In the genomic region with DNA sequence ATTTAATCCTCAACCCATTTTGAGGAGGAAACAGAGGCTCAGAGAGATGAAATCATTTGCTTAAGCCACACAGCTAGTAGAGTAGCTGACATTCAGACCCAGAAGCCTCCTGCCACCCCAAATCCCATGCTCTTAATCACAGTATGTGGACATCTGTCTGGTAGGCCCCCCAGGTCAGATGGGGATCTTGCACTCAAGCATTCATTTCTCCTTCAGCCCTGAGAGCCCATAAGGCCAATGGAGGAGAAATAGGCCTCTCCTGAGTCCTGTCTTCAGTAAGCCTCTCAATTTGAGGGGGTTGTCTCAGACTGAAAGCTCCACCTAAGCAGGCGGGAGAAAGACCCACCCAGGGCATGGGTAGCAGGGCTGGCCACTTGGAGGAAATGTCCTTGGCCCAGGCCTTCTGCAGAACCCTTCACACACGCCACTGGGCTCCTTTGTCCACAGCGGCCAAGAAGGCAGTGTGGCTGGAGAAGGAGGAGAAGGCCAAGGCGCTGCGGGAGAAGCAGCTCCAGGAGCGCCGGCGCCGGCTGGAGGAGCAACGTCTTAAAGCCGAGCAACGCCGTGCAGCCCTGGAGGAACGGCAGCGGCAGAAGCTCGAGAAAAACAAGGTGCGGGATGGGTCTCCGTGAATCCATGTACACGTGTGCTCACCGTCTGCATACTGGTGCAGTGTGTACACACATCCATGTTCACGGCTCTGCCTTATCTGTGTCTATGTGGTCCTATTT, we compare ENCODE assay signal across 13 cellular contexts. TPM values are rescaled to one million over a fixed set of nuclear protein-coding genes. Genes with fewer than 3 reads are reported as not detected.
DNase-seq lines count a peak whose midpoint lies in the region; ATAC-seq and TF ChIP-seq lines count a peak whose summit lies in the region.
"Had no signal": no experiment of that assay in that cellular context is flagged by ENCODE, and none has a peak within 500 bp of the region (broad histone marks: within the 10 kb centered on the region; RNA-seq: fewer than 3 reads in every experiment).

No MANE protein-coding gene starts in this region.

- H3K9me3 Mint-ChIP-seq in activated CD4-positive, alpha-beta memory T cell treated with anti-CD3 and anti-CD28 coated beads for 36 hours, result no peaks in the 10 kb centered on the region
- no peaks in the 10 kb centered on the region for H3K9me3 Mint-ChIP-seq in activated CD4-positive, alpha-beta memory T cell treated with anti-CD3 and anti-CD28 coated beads, Interleukin-2, amount 10 ng/mL, durations not matched to agents 7 days and 5 days
- H3K9me3 Mint-ChIP-seq: brain; CD8-positive, alpha-beta T cell; naive B cell had no signal

- POLR2A ChIA-PET in activated CD4-positive, alpha-beta memory T cell treated with anti-CD3 and anti-CD28 coated beads for 36 hours (lab: Charles Lee), result no interaction called here
- POLR2A ChIA-PET in activated CD4-positive, alpha-beta memory T cell treated with anti-CD3 and anti-CD28 coated beads, Interleukin-2, amount 10 ng/mL, durations not matched to agents 7 days and 5 days (lab: Charles Lee), result interaction anchor here (0.6 to 4.1 kb wide), 5 partner anchors 8 to 39 kb away, joined by 3 to 12 read pairs (median 3); partner anchors contain the start of gene TRAPPC3
- POLR2A ChIA-PET in RWPE1 (lab: Yijun Ruan, JAX; ENCODE audit: low non-redundant PET), result no interaction called here

- DNase-seq in activated CD4-positive, alpha-beta memory T cell treated with anti-CD3 and anti-CD28 coated beads for 36 hours, result no peak
- DNase-seq in activated CD4-positive, alpha-beta memory T cell treated with anti-CD3 and anti-CD28 coated beads, Interleukin-2, amount 10 ng/mL, durations not matched to agents 7 days and 5 days, result no peak
- DNase-seq in RWPE1 (ENCODE audit: low spot score) (no peak), esophagus muscularis mucosa (ENCODE audit: extremely low spot score) (no peak), UCSD-AML1 (lab: John Stamatoyannopoulos, UW; ENCODE audit: unreplicated experiment) (no peak)
- DNase-seq: activated effector memory CD4-positive, alpha-beta T cell treated with Interleukin-2 at 50 U/mL for 16 hours; CD8-positive, alpha-beta T cell; naive B cell; NCI-H1930 had no signal

- ATAC-seq in GM18502 (IDR thresholded peaks at IDR 0.05; ENCODE audit: poor library complexity, unreplicated experiment), result no peak
- ATAC-seq in HG02870 (IDR thresholded peaks at IDR 0.05; ENCODE audit: unreplicated experiment), result no peak
- ATAC-seq: CD8-positive, alpha-beta T cell had no signal

- 90% methylated on average over 21 of the region's 21 CpGs for WGBS in esophagus muscularis mucosa

- no peak for TF ChIP-seq EP300 in esophagus muscularis mucosa (IDR thresholded peaks at IDR 0.05)

- intact Hi-C loops in activated CD4-positive, alpha-beta memory T cell treated with anti-CD3 and anti-CD28 coated beads for 36 hours (cut with micrococcal nuclease), result no loop called here
- intact Hi-C loops in esophagus muscularis mucosa (cut with DNase I), result no loop called here

- H3K36me3 ChIP-seq in esophagus muscularis mucosa (peaks cover 55 to 81% (median 75%) of the 10 kb centered on the region in 4 donors), skeletal muscle tissue (ENCODE audit: control insufficient read depth in 3 of 3, insufficient read depth in 3 of 3, low read length in 3 of 3) (peaks cover 40 to 56% (median 45%) of the 10 kb centered on the region in 3 donors)

- CTCF ChIA-PET in activated CD4-positive, alpha-beta memory T cell treated with anti-CD3 and anti-CD28 coated beads for 36 hours (lab: Charles Lee), result interaction anchor here (1.6 to 3.0 kb wide), 2 partner anchors 22 to 23 kb away, joined by 6 to 10 read pairs; partner anchors contain the start of gene TRAPPC3
- CTCF ChIA-PET in activated CD4-positive, alpha-beta memory T cell treated with anti-CD3 and anti-CD28 coated beads, Interleukin-2, amount 10 ng/mL, durations not matched to agents 7 days and 5 days (lab: Charles Lee), result interaction anchor here (1.4 kb wide), 1 partner anchor 23 kb away, joined by 3 read pairs; the partner anchor contains the start of gene TRAPPC3
- CTCF ChIA-PET in RWPE1 (lab: Yijun Ruan, JAX), result interaction anchor here (0.7 to 1.4 kb wide), 2 partner anchors 22 to 185 kb away, joined by 4 to 9 read pairs; partner anchors contain the start of gene TRAPPC3

- peaks cover 26% of the 10 kb centered on the region for H3K36me3 Mint-ChIP-seq in activated CD4-positive, alpha-beta memory T cell treated with anti-CD3 and anti-CD28 coated beads for 36 hours
- peaks cover 55% of the 10 kb centered on the region for H3K36me3 Mint-ChIP-seq in activated CD4-positive, alpha-beta memory T cell treated with anti-CD3 and anti-CD28 coated beads, Interleukin-2, amount 10 ng/mL, durations not matched to agents 7 days and 5 days (ENCODE audit: low read depth)

- H3K4me1 Mint-ChIP-seq in activated CD4-positive, alpha-beta memory T cell treated with anti-CD3 and anti-CD28 coated beads for 36 hours (ENCODE audit: low read depth), result peaks cover 12% of the 10 kb centered on the region
- peaks cover 8% of the 10 kb centered on the region for H3K4me1 Mint-ChIP-seq in activated CD4-positive, alpha-beta memory T cell treated with anti-CD3 and anti-CD28 coated beads, Interleukin-2, amount 10 ng/mL, durations not matched to agents 7 days and 5 days

- H3K4me3 ChIP-seq in esophagus muscularis mucosa (no peak overlapping the region), skeletal muscle tissue (ENCODE audit: low read length in 3 of 3) (no peak overlapping the region)

- no peaks in the 10 kb centered on the region for H3K27me3 Mint-ChIP-seq in activated CD4-positive, alpha-beta memory T cell treated with anti-CD3 and anti-CD28 coated beads for 36 hours
- H3K27me3 Mint-ChIP-seq in activated CD4-positive, alpha-beta memory T cell treated with anti-CD3 and anti-CD28 coated beads, Interleukin-2, amount 10 ng/mL, durations not matched to agents 7 days and 5 days, result no peaks in the 10 kb centered on the region
- H3K27me3 Mint-ChIP-seq: brain, naive B cell had no signal

- H3K27ac ChIP-seq in RWPE1 (peak overlapping the region; percentile 95), esophagus muscularis mucosa (replicated peaks in 1 of 4) (peak overlapping the region; percentile 32 to 44 (median 37)), skeletal muscle tissue (ENCODE audit: low read depth, low read length) (peak overlapping the region; percentile 97)

- peak overlapping the region in 2 of 3 donors; percentile 44 to 58 for H3K9ac ChIP-seq in skeletal muscle tissue (ENCODE audit: low read depth in 1 of 3, low read length in 3 of 3)

- no peak overlapping the region for H3K4me3 Mint-ChIP-seq in activated CD4-positive, alpha-beta memory T cell treated with anti-CD3 and anti-CD28 coated beads for 36 hours
- no peak overlapping the region for H3K4me3 Mint-ChIP-seq in activated CD4-positive, alpha-beta memory T cell treated with anti-CD3 and anti-CD28 coated beads, Interleukin-2, amount 10 ng/mL, durations not matched to agents 7 days and 5 days
- H3K4me3 Mint-ChIP-seq: brain; CD8-positive, alpha-beta T cell; naive B cell had no signal

- no peak for TF ChIP-seq POLR2A in esophagus muscularis mucosa (IDR thresholded peaks at IDR 0.05; ENCODE audit: low read depth)

- TF ChIP-seq CTCF in RWPE1 (conservative IDR thresholded peaks at IDR 0.05; ENCODE audit: low read depth) (no peak), esophagus muscularis mucosa (IDR thresholded peaks at IDR 0.05) (no peak)

- H3K9me3 ChIP-seq in esophagus muscularis mucosa (no peaks in the 10 kb centered on the region), skeletal muscle tissue (ENCODE audit: control insufficient read depth in 3 of 3, low read length in 3 of 3) (no peaks in the 10 kb centered on the region)

- peak overlapping the region; percentile 68 for H3K27ac Mint-ChIP-seq in activated CD4-positive, alpha-beta memory T cell treated with anti-CD3 and anti-CD28 coated beads for 36 hours
- H3K27ac Mint-ChIP-seq in activated CD4-positive, alpha-beta memory T cell treated with anti-CD3 and anti-CD28 coated beads, Interleukin-2, amount 10 ng/mL, durations not matched to agents 7 days and 5 days, result no peak overlapping the region

- H3K27me3 ChIP-seq in esophagus muscularis mucosa, result no peaks in the 10 kb centered on the region
- no peaks in the 10 kb centered on the region for H3K27me3 ChIP-seq in skeletal muscle tissue (ENCODE audit: control insufficient read depth in 3 of 3, insufficient read depth in 3 of 3, low read length in 3 of 3)

- H3K4me1 ChIP-seq in esophagus muscularis mucosa (peaks cover 79 to 94% (median 85%) of the 10 kb centered on the region in 4 donors), skeletal muscle tissue (ENCODE audit: control insufficient read depth in 3 of 3, insufficient read depth in 3 of 3, low read length in 3 of 3) (peaks cover 80 to 89% (median 88%) of the 10 kb centered on the region in 3 donors)

RNA-seq across cellular contexts. Expression of gene MAP7D1, which starts 16.2 kb away (rescaled TPM):
- total RNA-seq in activated CD4-positive, alpha-beta memory T cell treated with anti-CD3 and anti-CD28 coated beads for 36 hours, result 100 to 1,000 TPM; 138 to 143 TPM
- 100 to 1,000 TPM; 215 to 221 TPM for total RNA-seq in activated CD4-positive, alpha-beta memory T cell treated with anti-CD3 and anti-CD28 coated beads, Interleukin-2, amount 10 ng/mL, durations not matched to agents 7 days and 5 days
- 100 to 1,000 TPM; 162 to 263 (median 225) TPM for total RNA-seq in esophagus muscularis mucosa
- 71.0 TPM for total RNA-seq in skeletal muscle tissue

RNA-seq across cellular contexts. Expression of gene TRAPPC3, which starts 22.9 kb away (rescaled TPM):
- 10 to 100 TPM; 56.7 to 56.8 TPM for total RNA-seq in activated CD4-positive, alpha-beta memory T cell treated with anti-CD3 and anti-CD28 coated beads for 36 hours
- 10 to 100 TPM; 57.2 to 58.4 TPM for total RNA-seq in activated CD4-positive, alpha-beta memory T cell treated with anti-CD3 and anti-CD28 coated beads, Interleukin-2, amount 10 ng/mL, durations not matched to agents 7 days and 5 days
- 100 to 1,000 TPM in 3 of 4 donors, 10 to 100 TPM in 1; 97.9 to 164 (median 122) TPM for total RNA-seq in esophagus muscularis mucosa
- 30.3 TPM for total RNA-seq in skeletal muscle tissue

RNA-seq across cellular contexts. Expression of gene COL8A2, which starts 47.2 kb away (rescaled TPM):
- not detected for total RNA-seq in activated CD4-positive, alpha-beta memory T cell treated with anti-CD3 and anti-CD28 coated beads for 36 hours
- total RNA-seq in activated CD4-positive, alpha-beta memory T cell treated with anti-CD3 and anti-CD28 coated beads, Interleukin-2, amount 10 ng/mL, durations not matched to agents 7 days and 5 days, result not detected
- total RNA-seq in esophagus muscularis mucosa, result 10 to 100 TPM; 20.7 to 57.4 (median 34.7) TPM
- 11.0 TPM for total RNA-seq in skeletal muscle tissue

RNA-seq across cellular contexts. Expression of gene THRAP3, which starts 52.1 kb away (rescaled TPM):
- 100 to 1,000 TPM; 135 to 138 TPM for total RNA-seq in activated CD4-positive, alpha-beta memory T cell treated with anti-CD3 and anti-CD28 coated beads for 36 hours
- 100 to 1,000 TPM; 128 to 133 TPM for total RNA-seq in activated CD4-positive, alpha-beta memory T cell treated with anti-CD3 and anti-CD28 coated beads, Interleukin-2, amount 10 ng/mL, durations not matched to agents 7 days and 5 days
- total RNA-seq in esophagus muscularis mucosa, result 100 to 1,000 TPM in 2 of 4 donors, 10 to 100 TPM in 2; 90.3 to 116 (median 104) TPM
- 51.7 TPM for total RNA-seq in skeletal muscle tissue

Comparison
In these comparisons a context has a peak if more than half of its experiments do, and no peak if none do; other contexts are left out.
1. H3K27ac ChIP-seq: peak in every context shown above with its lines; median percentile 97 in skeletal muscle tissue; 95 in RWPE1; 37 in esophagus muscularis mucosa.
2. RNA of gene COL8A2, which starts 47.2 kb away (total RNA-seq): 20.7 to 57.4 TPM in esophagus muscularis mucosa and 11.0 TPM in skeletal muscle tissue (single experiment); not detected in activated CD4-positive, alpha-beta memory T cell treated with anti-CD3 and anti-CD28 coated beads for 36 hours and not detected in activated CD4-positive, alpha-beta memory T cell treated with anti-CD3 and anti-CD28 coated beads, Interleukin-2, amount 10 ng/mL, durations not matched to agents 7 days and 5 days; every median in the first group is over 10 times any median in the second.